1 cellular context compared by ENCODE assay signal in the genomic region with DNA sequence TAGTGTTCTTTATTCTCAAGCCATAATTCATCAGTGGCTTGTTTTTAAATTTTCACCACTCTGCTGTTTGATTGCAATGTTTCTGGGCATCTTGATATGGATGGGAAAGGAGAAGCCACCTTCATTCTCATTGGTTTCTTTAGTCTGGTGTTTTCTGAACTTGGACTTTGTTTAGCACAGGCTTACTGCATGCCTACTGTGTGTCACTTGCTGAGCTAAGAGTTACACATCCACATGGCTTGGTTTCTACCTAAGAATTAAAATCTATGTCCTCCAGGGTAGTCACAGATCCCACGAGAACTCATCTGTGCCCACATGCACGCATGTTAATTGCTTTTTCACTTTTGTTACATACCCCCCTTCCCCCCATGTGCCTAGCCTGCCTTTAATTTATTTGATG.
TF ChIP-seq lines count a peak whose summit lies in the region.

No MANE protein-coding gene starts in this region.

TF ChIP-seq in H1, 55 proteins besides CTCF, POLR2A, EP300 and RAD21:
- TF ChIP-seq KDM5A (IDR thresholded peaks at IDR 0.05; ENCODE audit: low read length): no peak
- no peak for TF ChIP-seq RNF2 (IDR thresholded peaks at IDR 0.05; ENCODE audit: borderline replicate concordance, low read depth, low read length, missing control alignments, poor library complexity, severe bottlenecking)
- no peak for TF ChIP-seq SAP30 (IDR thresholded peaks at IDR 0.05; ENCODE audit: insufficient read depth, insufficient replicate concordance, low read length)
- TF ChIP-seq GTF2F1 (IDR thresholded peaks at IDR 0.05; ENCODE audit: borderline replicate concordance, low read depth, low read length): no peak
- TF ChIP-seq NANOG (IDR thresholded peaks at IDR 0.05; ENCODE audit: insufficient read depth, low read depth, low read length, poor library complexity, severe bottlenecking): no peak
- no peak for TF ChIP-seq SIRT6 (IDR thresholded peaks at IDR 0.05; ENCODE audit: low read length)
- TF ChIP-seq ZNF274 (IDR thresholded peaks at IDR 0.05; ENCODE audit: borderline replicate concordance, extremely low read depth, low read length): no peak
- TF ChIP-seq RFX5 (IDR thresholded peaks at IDR 0.05; ENCODE audit: borderline replicate concordance, low read depth, low read length): no peak
- no peak for TF ChIP-seq TBP (IDR thresholded peaks at IDR 0.05; ENCODE audit: low read depth, low read length)
- no peak for TF ChIP-seq SRF (IDR thresholded peaks at IDR 0.05; ENCODE audit: low read depth, low read length)
- no peak for TF ChIP-seq POLR2AphosphoS5 (IDR thresholded peaks at IDR 0.05; ENCODE audit: low read depth, low read length)
- TF ChIP-seq SP1 (IDR thresholded peaks at IDR 0.05; ENCODE audit: low read depth, low read length): no peak
- no peak for TF ChIP-seq KDM4A (IDR thresholded peaks at IDR 0.05; ENCODE audit: low read depth, low read length, severe bottlenecking)
- no peak for TF ChIP-seq SP4 (IDR thresholded peaks at IDR 0.05; ENCODE audit: low read length)
- TF ChIP-seq JUND (IDR thresholded peaks at IDR 0.05; ENCODE audit: low read length): no peak
- no peak for TF ChIP-seq TAF1 (IDR thresholded peaks at IDR 0.05; ENCODE audit: low read depth, low read length)
